Comparison of ENCODE assay signal across 36 cellular contexts in the genomic region with DNA sequence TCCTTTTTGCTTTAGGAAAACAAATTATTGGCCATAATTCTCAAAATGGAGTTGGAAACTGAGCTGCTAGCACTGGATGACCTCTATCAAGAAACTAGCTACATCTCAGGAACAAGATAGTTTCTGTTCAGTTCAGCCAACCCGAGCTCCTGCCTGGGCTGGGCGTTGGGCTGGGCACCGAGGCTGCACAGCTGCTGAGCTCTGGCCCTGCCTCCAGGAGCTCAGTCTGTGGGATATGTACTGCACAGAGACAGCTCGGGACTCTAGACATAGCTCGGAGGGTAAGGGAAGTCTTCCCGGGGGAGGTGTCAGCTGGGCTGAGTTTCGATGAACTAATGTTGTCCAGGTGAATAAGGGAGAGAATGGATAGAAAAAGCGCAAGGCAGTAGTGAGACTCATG. TPM values are rescaled to one million over a fixed set of nuclear protein-coding genes. Genes with fewer than 3 reads are reported as not detected.
"Had no signal": no experiment of that assay in that cellular context is flagged by ENCODE, and none has a peak within 500 bp of the region (broad histone marks: within the 10 kb centered on the region; RNA-seq: fewer than 3 reads in every experiment).

No MANE protein-coding gene starts in this region.

- FAIRE-seq: astrocyte, endothelial cell of umbilical vein, pancreas, TTC549, urothelium cell line had no signal

- ATAC-seq: left lung, lower lobe of right lung, pancreas had no signal

- H3K9me3 ChIP-seq: adrenal gland, heart right ventricle, left lung, lower lobe of right lung, pancreas, prostate gland, transverse colon had no signal

- DNase-seq: activated CD4-positive, alpha-beta memory T cell treated with anti-CD3 and anti-CD28 coated beads for 36 hours; activated CD4-positive, alpha-beta T cell treated with anti-CD3 and anti-CD28 coated beads, Interleukin-2, amount 10 ng/mL, durations not matched to agents 24 days and 14 days; activated CD4-positive, CD25-positive, alpha-beta regulatory T cell treated with anti-CD3 and anti-CD28 coated beads, Interleukin-2, amount 50 U/mL, for 72 hours; activated CD8-positive, alpha-beta memory T cell treated with anti-CD3 and anti-CD28 coated beads, Interleukin-2, amount 50 U/mL, for 4 hours; activated effector memory CD4-positive, alpha-beta T cell treated with anti-CD3 and anti-CD28 coated beads, Interleukin-2, amount 50 U/mL, for 16 hours; activated naive CD4-positive, alpha-beta T cell treated with anti-CD3 and anti-CD28 coated beads for 36 hours; activated naive CD8-positive, alpha-beta T cell treated with anti-CD3 and anti-CD28 coated beads for 36 hours; activated T-cell treated with anti-CD3 and anti-CD28 coated beads, Interleukin-2, amount 50 U/mL, for 1 hour; adrenal gland; brain microvascular endothelial cell; cortex of kidney; foreskin melanocyte; heart right ventricle; kidney glomerular epithelial cell; left lung; lower lobe of right lung; mesenchymal stem cell; naive B cell; nephron progenitor cell; pancreas; retina; stimulated activated CD4-positive, alpha-beta T cell treated with anti-CD3 and anti-CD28 coated beads, Interleukin-2, amount 100 ng/mL, for 48 hours; stimulated activated naive CD4-positive, alpha-beta T cell treated with Interleukin-2 at 50 U/mL for 16 hours; T-helper 9 cell; transverse colon; WERI-Rb-1 had no signal

- H3K27ac ChIP-seq: adrenal gland, brain microvascular endothelial cell, heart right ventricle, left lung, lower lobe of right lung, pancreas, prostate gland, transverse colon, WERI-Rb-1 had no signal

- H3K27me3 ChIP-seq: brain microvascular endothelial cell, left lung, pancreas, transverse colon had no signal

- H3K36me3 ChIP-seq: adrenal gland, brain microvascular endothelial cell, heart right ventricle, left lung, lower lobe of right lung, pancreas, prostate gland, transverse colon, WERI-Rb-1 had no signal

- H3K4me1 ChIP-seq: adrenal gland, heart right ventricle, left lung, pancreas, prostate gland had no signal

- H3K4me3 ChIP-seq: adrenal gland, heart right ventricle, left lung, lower lobe of right lung, pancreas, prostate gland, transverse colon had no signal

RNA-seq across cellular contexts. Expression of a gene that starts 24.5 kb away (rescaled TPM):
- total RNA-seq: activated CD4-positive, alpha-beta memory T cell treated with anti-CD3 and anti-CD28 coated beads for 36 hours; activated CD4-positive, alpha-beta T cell treated with anti-CD3 and anti-CD28 coated beads, Interleukin-2, amount 10 ng/mL, durations not matched to agents 24 days and 14 days; activated CD8-positive, alpha-beta memory T cell treated with anti-CD3 and anti-CD28 coated beads for 36 hours; activated naive CD4-positive, alpha-beta T cell treated with anti-CD3 and anti-CD28 coated beads for 36 hours; activated naive CD8-positive, alpha-beta T cell treated with anti-CD3 and anti-CD28 coated beads for 36 hours; activated T-helper 1 cell treated with anti-CD3 and anti-CD28 coated beads, Interleukin-12 subunit alpha, Interleukin-12 subunit beta, Interleukin-2, Interleukin-4 antibody, amounts not matched to agents 30 ng/mL and 10 ng/mL and 1 ng/mL, durations not matched to agents 14 hours and 24 hours and 36 hours; astrocyte; cerebellum; endothelial cell of umbilical vein; glomerular endothelial cell; pancreas; temporal lobe had no signal
- polyA plus RNA-seq: endothelial cell of umbilical vein had no signal
